ENCODE assay signal across 1 cellular context in the genomic region with DNA sequence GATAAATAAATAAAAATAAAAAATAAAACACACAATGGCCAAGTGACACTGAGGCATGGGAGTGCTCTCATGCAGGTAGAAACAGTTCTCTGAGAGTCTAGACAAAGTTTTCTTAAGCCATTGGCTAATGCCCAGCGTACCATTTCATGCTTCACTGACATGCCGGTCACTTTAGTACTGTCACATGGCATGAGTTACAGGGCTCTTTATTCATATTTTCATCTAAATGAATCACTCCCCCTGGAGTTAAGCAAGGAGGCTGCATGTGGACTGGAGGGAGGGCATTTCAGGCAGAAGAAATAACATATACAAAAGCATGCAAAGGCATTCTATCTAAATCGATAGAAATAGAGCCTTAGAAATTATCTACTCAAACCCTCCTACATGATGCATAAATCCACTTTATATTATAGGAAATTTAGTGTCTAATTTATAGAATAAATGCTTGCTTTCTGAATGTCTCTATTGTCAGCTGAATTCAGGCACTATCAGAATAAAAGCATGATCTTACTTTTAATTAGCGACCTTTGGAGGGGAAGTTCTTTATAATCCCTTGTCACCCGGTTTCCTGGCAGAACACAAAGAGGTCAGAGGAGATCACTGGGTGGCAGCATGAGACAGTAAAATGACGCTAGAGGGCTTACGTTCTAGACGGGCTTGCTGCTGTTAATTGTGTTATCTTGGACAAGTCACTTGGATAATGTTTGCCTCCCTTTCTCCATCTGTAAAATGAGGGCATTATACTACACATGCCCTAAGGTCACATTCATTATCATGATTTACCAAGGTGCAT.
TF ChIP-seq lines count a peak whose summit lies in the region.

No MANE protein-coding gene starts in this region.

TF ChIP-seq in WTC11, 78 proteins besides CTCF, POLR2A, EP300 and RAD21 (continued from another document):
- TF ChIP-seq STAT6 (CRISPR knock-in tag; conservative IDR thresholded peaks at IDR 0.05; ENCODE audit: low read depth) (no peak), MAX (CRISPR knock-in tag; IDR thresholded peaks at IDR 0.05) (no peak), PREB (CRISPR knock-in tag; IDR thresholded peaks at IDR 0.05; ENCODE audit: borderline replicate concordance) (no peak), ZNF138 (CRISPR knock-in tag; conservative IDR thresholded peaks at IDR 0.05) (no peak), PRRX2 (CRISPR knock-in tag; IDR thresholded peaks at IDR 0.05) (no peak), TEAD4 (CRISPR knock-in tag; IDR thresholded peaks at IDR 0.05) (no peak)
